23 cellular contexts compared by ENCODE assay signal in the genomic region with DNA sequence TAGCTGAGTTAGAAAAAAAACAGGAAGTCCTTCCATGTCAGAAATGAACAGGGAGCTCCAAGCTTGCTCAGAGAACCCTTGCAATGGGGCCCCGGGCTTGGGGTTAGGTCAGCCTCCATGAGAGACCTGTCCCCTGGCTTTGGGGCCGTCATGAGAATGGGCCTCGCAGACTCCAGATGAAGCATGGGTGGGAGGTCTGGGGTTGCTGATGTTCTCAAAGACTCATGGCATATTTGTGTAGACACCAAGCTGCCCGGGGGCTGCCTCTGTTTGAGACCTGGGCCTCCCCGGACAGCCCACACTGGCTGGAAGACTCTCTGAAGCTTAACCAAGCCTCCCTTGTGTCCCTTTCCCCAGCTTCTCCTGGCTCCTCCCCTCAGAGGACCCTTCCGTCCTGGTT.
DNase-seq lines count a peak whose midpoint lies in the region; ATAC-seq and TF ChIP-seq lines count a peak whose summit lies in the region.
"Had no signal": no experiment of that assay in that cellular context is flagged by ENCODE, and none has a peak within 500 bp of the region (broad histone marks: within the 10 kb centered on the region; RNA-seq: fewer than 3 reads in every experiment).

No MANE protein-coding gene starts in this region.

- DNase-seq in coronary artery (ENCODE audit: low spot score) (peak; percentile 60), esophagus muscularis mucosa (ENCODE audit: extremely low spot score) (peak; percentile 85), neuronal stem cell (ENCODE audit: low spot score) (no peak), nephron progenitor cell (no peak)
- DNase-seq: 8988T; ACHN; BE2C; C1 segment of cervical spinal cord; CD4-positive, alpha-beta memory T cell; CD4-positive, CD25-positive, alpha-beta regulatory T cell; CD8-positive, alpha-beta memory T cell; COR-L47; DMS 273 treated with DMSO at 0.1 percent for 48 hours; DMS153; DMS53; DMS79; DND-41; EL; GDM1 had no signal

- no peak for ATAC-seq in HG02798 (IDR thresholded peaks at IDR 0.05; ENCODE audit: poor library complexity, unreplicated experiment)
- ATAC-seq: GM12878 had no signal

- H3K9me3 Mint-ChIP-seq in nephron progenitor cell, result peaks cover 22% of the 10 kb centered on the region

- H2BK120ac ChIP-seq in neuronal stem cell (ENCODE audit: low read depth, low read length), result no peak overlapping the region

- intact Hi-C loops in esophagus muscularis mucosa (cut with DNase I), result no loop called here

- H3K4me3 Mint-ChIP-seq in nephron progenitor cell, result no peak overlapping the region
- H3K4me3 Mint-ChIP-seq: CD14-positive monocyte; CD4-positive, alpha-beta memory T cell; CD4-positive, CD25-positive, alpha-beta regulatory T cell; CD8-positive, alpha-beta memory T cell had no signal

- no peak overlapping the region for H3K4me2 ChIP-seq in neuronal stem cell (ENCODE audit: insufficient read depth, low read length, poor library complexity, severe bottlenecking)
- H3K4me2 ChIP-seq: BLaER1 had no signal

- H4K91ac ChIP-seq in neuronal stem cell (ENCODE audit: low read depth, low read length, poor library complexity), result no peak overlapping the region

- no peak overlapping the region for H2BK15ac ChIP-seq in neuronal stem cell (ENCODE audit: low read length)

- no peak overlapping the region for H2BK5ac ChIP-seq in neuronal stem cell (ENCODE audit: low read length)

- WGBS in esophagus muscularis mucosa, result 78% methylated on average over 6 of the region's 6 CpGs
- WGBS in neuronal stem cell (ENCODE audit: extremely low coverage in 2 of 2, insufficient read length in 2 of 2, insufficient replicate concordance in 1 of 2), 2 donors, result no CpG with 5 or more reads among the region's 6 CpGs

- H3K27ac ChIP-seq in coronary artery (no peak overlapping the region), esophagus muscularis mucosa (replicated peaks in 1 of 4) (no peak overlapping the region), neuronal stem cell (replicated peaks; ENCODE audit: low read length) (no peak overlapping the region)
- H3K27ac ChIP-seq: BLaER1 had no signal

- no peak overlapping the region for H2AK5ac ChIP-seq in neuronal stem cell (ENCODE audit: low read depth, low read length)

- H3K18ac ChIP-seq in neuronal stem cell (ENCODE audit: low read length), result peak overlapping the region; percentile 61

- H3K4me1 ChIP-seq in esophagus muscularis mucosa, result no peaks in the 10 kb centered on the region
- peaks cover 2 to 7% of the 10 kb centered on the region in 2 donors for H3K4me1 ChIP-seq in neuronal stem cell (ENCODE audit: control insufficient read depth in 2 of 2, insufficient read depth in 1 of 2, low read depth in 1 of 2, low read length in 2 of 2)
- H3K4me1 ChIP-seq: BE2C had no signal

- H3K14ac ChIP-seq in neuronal stem cell (ENCODE audit: low read length), result no peak overlapping the region

- H3K27me3 ChIP-seq in esophagus muscularis mucosa, result peaks cover 0 to 26% (median 0%) of the 10 kb centered on the region in 4 donors
- H3K27me3 ChIP-seq in neuronal stem cell (ENCODE audit: control insufficient read depth in 3 of 3, insufficient read depth in 3 of 3, low read depth in 1 of 3, low read length in 3 of 3), result no peaks in the 10 kb centered on the region
- H3K27me3 ChIP-seq: BE2C, BLaER1 had no signal

- no peak overlapping the region for H3K23ac ChIP-seq in neuronal stem cell (ENCODE audit: low read depth, low read length, poor library complexity)

- no peak for TF ChIP-seq POLR2A in esophagus muscularis mucosa (IDR thresholded peaks at IDR 0.05; ENCODE audit: low read depth)

- no peak overlapping the region for H3K9ac ChIP-seq in neuronal stem cell (ENCODE audit: low read depth, low read length, poor library complexity)
- H3K9ac ChIP-seq: BLaER1 had no signal

- no peaks in the 10 kb centered on the region for H3K36me3 Mint-ChIP-seq in nephron progenitor cell (ENCODE audit: low read depth)
- H3K36me3 Mint-ChIP-seq: CD14-positive monocyte; CD4-positive, alpha-beta memory T cell; CD4-positive, CD25-positive, alpha-beta regulatory T cell; CD8-positive, alpha-beta memory T cell had no signal

- H3K9me3 ChIP-seq in esophagus muscularis mucosa (peaks cover 0 to 5% (median 0%) of the 10 kb centered on the region in 4 donors), neuronal stem cell (replicated peaks in 1 of 2; ENCODE audit: control insufficient read depth in 2 of 2, insufficient read depth in 1 of 2, low read depth in 1 of 2, low read length in 2 of 2) (peaks cover 0 to 27% of the 10 kb centered on the region in 2 donors)
- H3K9me3 ChIP-seq: BE2C had no signal

- H2AFZ ChIP-seq in neuronal stem cell (ENCODE audit: low read length), result no peak overlapping the region

- no peak overlapping the region for H3K27ac Mint-ChIP-seq in nephron progenitor cell
- H3K27ac Mint-ChIP-seq: CD14-positive monocyte; CD4-positive, alpha-beta memory T cell; CD4-positive, CD25-positive, alpha-beta regulatory T cell had no signal

- peaks cover 24% of the 10 kb centered on the region for H3K27me3 Mint-ChIP-seq in nephron progenitor cell (ENCODE audit: low read depth, poor library complexity)
- H3K27me3 Mint-ChIP-seq: CD4-positive, alpha-beta memory T cell; CD4-positive, CD25-positive, alpha-beta regulatory T cell; CD8-positive, alpha-beta memory T cell had no signal

- H3K79me1 ChIP-seq in neuronal stem cell (ENCODE audit: low read depth, low read length), result no peaks in the 10 kb centered on the region

- no peaks in the 10 kb centered on the region for H3K36me3 ChIP-seq in esophagus muscularis mucosa
- no peaks in the 10 kb centered on the region for H3K36me3 ChIP-seq in neuronal stem cell (replicated peaks in 1 of 2; ENCODE audit: control insufficient read depth in 2 of 2, insufficient read depth in 2 of 2, low read length in 2 of 2)
- H3K36me3 ChIP-seq: BE2C, BLaER1 had no signal

- TF ChIP-seq EP300 in esophagus muscularis mucosa (IDR thresholded peaks at IDR 0.05), result no peak

- no peak overlapping the region for H3K4ac ChIP-seq in neuronal stem cell (ENCODE audit: low read length)

- TF ChIP-seq CTCF in coronary artery (IDR thresholded peaks at IDR 0.05) (no peak), esophagus muscularis mucosa (IDR thresholded peaks at IDR 0.05) (no peak), nephron progenitor cell (IDR thresholded peaks at IDR 0.05) (no peak)

- no peak overlapping the region for H2BK12ac ChIP-seq in neuronal stem cell (ENCODE audit: low read length)

- no peak overlapping the region for H3K4me3 ChIP-seq in coronary artery
- H3K4me3 ChIP-seq in esophagus muscularis mucosa, result no peak overlapping the region
- H3K4me3 ChIP-seq in neuronal stem cell (ENCODE audit: low read length in 2 of 2), result no peak overlapping the region
- H3K4me3 ChIP-seq: BLaER1, GM12878 had no signal

- H3K4me1 Mint-ChIP-seq in nephron progenitor cell, result peaks cover 2% of the 10 kb centered on the region
- H3K4me1 Mint-ChIP-seq: CD14-positive monocyte; CD4-positive, alpha-beta memory T cell; CD4-positive, CD25-positive, alpha-beta regulatory T cell; CD8-positive, alpha-beta memory T cell had no signal

- no peak overlapping the region for H4K8ac ChIP-seq in neuronal stem cell (ENCODE audit: low read depth, low read length)

Comparison
In these comparisons a context has a peak if more than half of its experiments do, and no peak if none do; other contexts are left out.
1. DNase-seq: peak in coronary artery (single experiment) and esophagus muscularis mucosa (single experiment); none in neuronal stem cell (single experiment) and nephron progenitor cell (single experiment).